ENCODE assay signal across 8 cellular contexts in genomic region chr3:47370887-47371697, GRCh38. TPM values are rescaled to one million over a fixed set of nuclear protein-coding genes. Genes with fewer than 3 reads are reported as not detected.
DNase-seq lines count a peak whose midpoint lies in the region; ATAC-seq, FAIRE-seq and TF ChIP-seq lines count a peak whose summit lies in the region.

No MANE protein-coding gene starts in this region.

- H3K9me3 Mint-ChIP-seq in nephron: no peaks in the 10 kb centered on the region

- H3K79me2 ChIP-seq in PC-3 (ENCODE audit: low read length): no peaks in the 10 kb centered on the region

- H3K27ac Mint-ChIP-seq in nephron: no peak overlapping the region

- intact Hi-C loops in PC-3 (cut with micrococcal nuclease): loop anchor here (5.0 kb wide), 1 partner anchor 119 kb away; no protein-coding TSS in a partner anchor

- H3K4me3 ChIP-seq in PC-3 (ENCODE audit: low read length) (no peak overlapping the region), bronchial epithelial cell (ENCODE audit: low read depth, low read length) (no peak overlapping the region)

- no peak overlapping the region for H3K4me3 Mint-ChIP-seq in nephron

- no peak overlapping the region for H3K9ac ChIP-seq in PC-3 (ENCODE audit: low read length)

- ATAC-seq in PC-3 (peak; percentile 60), HG03175 (IDR thresholded peaks at IDR 0.05; ENCODE audit: unreplicated experiment) (no peak)

- TF ChIP-seq CTCF in GM10248 (IDR thresholded peaks at IDR 0.05; ENCODE audit: control extremely low read depth, extremely low read depth, low read depth, missing control alignments) (peak; percentile 21), PC-3 (conservative IDR thresholded peaks at IDR 0.05; ENCODE audit: low read depth, low read length) (peak; percentile 32), bronchial epithelial cell (IDR thresholded peaks at IDR 0.05; ENCODE audit: insufficient read depth, low read length, severe bottlenecking) (peak; percentile 42), nephron (IDR thresholded peaks at IDR 0.05; ENCODE audit: unreplicated experiment in 3 of 3) (peak; percentile 19 to 38 (median 26))

- no peaks in the 10 kb centered on the region for H3K4me1 ChIP-seq in PC-3 (ENCODE audit: insufficient read depth, low read length)

- no peaks in the 10 kb centered on the region for H4K20me1 ChIP-seq in PC-3 (ENCODE audit: low read length)

- H2AFZ ChIP-seq in PC-3 (ENCODE audit: low read length): no peak overlapping the region

- CTCF ChIA-PET in GM10248 (lab: Yijun Ruan, JAX) (interaction anchor here (0.8 to 2.0 kb wide), 10 partner anchors 9 to 476 kb away, joined by 3 to 8 read pairs (median 3); partner anchors contain the start of gene PTPN23), PC-3 (lab: Charles Lee) (interaction anchor here (0.5 to 0.6 kb wide), 6 partner anchors 36 to 898 kb away, joined by 3 to 10 read pairs (median 4); no protein-coding TSS in a partner anchor)

- peak; percentile 79 for DNase-seq in GM10248 (ENCODE audit: extremely low spot score)
- no peak for DNase-seq in PC-3
- DNase-seq in bronchial epithelial cell (ENCODE audit: low read depth): no peak
- DNase-seq in occipital lobe (lab: John Stamatoyannopoulos, UW): no peak
- no peak for DNase-seq in HK-2 (ENCODE audit: unreplicated experiment)
- DNase-seq in NCI-H1417 treated with DMSO at 0.1 percent for 48 hours (lab: John Stamatoyannopoulos, UW): no peak

- no peaks in the 10 kb centered on the region for H3K9me3 ChIP-seq in PC-3 (ENCODE audit: low read length)

- H3K36me3 Mint-ChIP-seq in nephron (ENCODE audit: low read depth): no peaks in the 10 kb centered on the region

- no peaks in the 10 kb centered on the region for H3K4me1 Mint-ChIP-seq in nephron

- no peaks in the 10 kb centered on the region for H3K36me3 ChIP-seq in PC-3 (ENCODE audit: low read depth, low read length)
- no peaks in the 10 kb centered on the region for H3K36me3 ChIP-seq in bronchial epithelial cell (ENCODE audit: control insufficient read depth, insufficient read depth, low read length)

- FAIRE-seq in bronchial epithelial cell (lab: Jason Lieb, UNC): no peak

- no peaks in the 10 kb centered on the region for H3K9me2 ChIP-seq in PC-3 (replicated peaks; ENCODE audit: low read length)

- BruUV-seq in PC-3 (replicated peaks; lab: Mats Ljungman, UMichigan): no TSS peak

- H3K4me2 ChIP-seq in PC-3 (ENCODE audit: low read length): no peak overlapping the region

- peaks cover 9% of the 10 kb centered on the region for H3K27me3 Mint-ChIP-seq in nephron (ENCODE audit: low read depth)

- no peak overlapping the region for H3K27ac ChIP-seq in PC-3 (ENCODE audit: low read length)

- H3K27me3 ChIP-seq in PC-3 (ENCODE audit: low read length) (no peaks in the 10 kb centered on the region), bronchial epithelial cell (ENCODE audit: control insufficient read depth, insufficient read depth, low read length) (no peaks in the 10 kb centered on the region)

- POLR2A ChIA-PET in GM10248 (lab: Yijun Ruan, JAX): no interaction called here
- POLR2A ChIA-PET in PC-3 (lab: Charles Lee; ENCODE audit: unreplicated experiment): no interaction called here

- H3F3A ChIP-seq in PC-3 (ENCODE audit: low read length, unreplicated experiment): no peaks in the 10 kb centered on the region

RNA-seq across cellular contexts. Expression of gene PTPN23, which starts 9.7 kb away (rescaled TPM):
- total RNA-seq in PC-3 (2014; rRNA removed) (22.3 and 28.7 TPM in 2 replicates), bronchial epithelial cell (12.6 and 12.7 TPM in 2 replicates), occipital lobe (17.5 TPM)
